8 cellular contexts compared by ENCODE assay signal in the genomic region with DNA sequence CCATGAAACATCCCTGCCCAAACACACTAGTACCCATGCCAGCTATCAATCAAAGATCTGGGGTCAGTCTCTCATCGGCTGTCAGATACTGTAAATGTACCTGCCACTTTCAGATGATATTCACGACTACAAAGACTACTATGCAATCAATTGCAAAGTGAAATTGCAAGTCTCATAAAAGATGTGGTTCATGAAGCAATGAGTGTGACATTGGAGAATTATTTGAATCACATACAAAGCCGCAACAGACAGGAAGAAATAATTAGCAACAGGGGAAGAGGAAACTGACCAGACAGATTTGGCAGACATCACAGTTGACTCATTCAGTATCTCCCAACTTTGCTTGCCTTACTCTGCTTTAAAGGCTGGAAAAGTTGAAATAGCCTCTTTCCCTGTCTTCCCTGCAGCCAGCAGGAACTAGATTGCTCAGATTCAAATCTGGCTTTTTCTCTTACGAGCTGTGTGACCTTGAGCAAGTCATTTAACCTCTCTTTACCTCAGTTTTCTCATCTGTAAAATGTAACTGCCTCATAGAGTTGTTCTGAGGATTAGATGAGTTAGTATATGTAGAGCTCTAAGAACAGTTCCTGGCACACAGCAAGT.
A peak's percentile ranks its signal among the peaks of the same experiment; 100 is the strongest.
DNase-seq lines count a peak whose midpoint lies in the region; ATAC-seq and TF ChIP-seq lines count a peak whose summit lies in the region.

No MANE protein-coding gene starts in this region.

- H3K4me1 Mint-ChIP-seq in stimulated activated naive CD8-positive, alpha-beta T cell treated with anti-CD3 and anti-CD28 coated beads, Interleukin-15, amount 100 ng/mL, for 72 hours: peaks cover 9% of the 10 kb centered on the region
- H3K4me1 Mint-ChIP-seq in mesothelial cell of epicardium: peaks cover 11% of the 10 kb centered on the region

- TF ChIP-seq POLR2A in body of pancreas (IDR thresholded peaks at IDR 0.05): no peak

- no peak overlapping the region for H3K4me3 Mint-ChIP-seq in stimulated activated naive CD8-positive, alpha-beta T cell treated with anti-CD3 and anti-CD28 coated beads, Interleukin-15, amount 100 ng/mL, for 72 hours
- H3K4me3 Mint-ChIP-seq in mesothelial cell of epicardium: no peak overlapping the region

- no peaks in the 10 kb centered on the region for H3K36me3 Mint-ChIP-seq in mesothelial cell of epicardium

- H3K4me3 ChIP-seq in body of pancreas: no peak overlapping the region
- no peak overlapping the region for H3K4me3 ChIP-seq in skeletal muscle cell (ENCODE audit: low read depth, low read length)
- no peak overlapping the region for H3K4me3 ChIP-seq in tibial artery

- peak overlapping the region in 1 of 2 donors; percentile 23 for H3K27ac Mint-ChIP-seq in stimulated activated naive CD8-positive, alpha-beta T cell treated with anti-CD3 and anti-CD28 coated beads, Interleukin-15, amount 100 ng/mL, for 72 hours
- H3K27ac Mint-ChIP-seq in mesothelial cell of epicardium: no peak overlapping the region

- no peak for TF ChIP-seq CTCF in body of pancreas (IDR thresholded peaks at IDR 0.05)
- no peak for TF ChIP-seq CTCF in tibial artery (IDR thresholded peaks at IDR 0.05)
- TF ChIP-seq CTCF in mesothelial cell of epicardium (IDR thresholded peaks at IDR 0.05; ENCODE audit: unreplicated experiment): no peak

- peaks cover 18% of the 10 kb centered on the region for H3K27me3 Mint-ChIP-seq in stimulated activated naive CD8-positive, alpha-beta T cell treated with anti-CD3 and anti-CD28 coated beads, Interleukin-15, amount 100 ng/mL, for 72 hours
- H3K27me3 Mint-ChIP-seq in mesothelial cell of epicardium (ENCODE audit: low read depth): peaks cover 2% of the 10 kb centered on the region

- H3K27me3 ChIP-seq in body of pancreas (no peaks in the 10 kb centered on the region), tibial artery (no peaks in the 10 kb centered on the region)

- no peaks in the 10 kb centered on the region for H3K9me3 ChIP-seq in body of pancreas
- H3K9me3 ChIP-seq in tibial artery: no peaks in the 10 kb centered on the region

- DNase-seq in stimulated activated naive CD8-positive, alpha-beta T cell treated with anti-CD3 and anti-CD28 coated beads, Interleukin-15, amount 100 ng/mL, for 72 hours: no peak
- DNase-seq in stimulated activated naive CD8-positive, alpha-beta T cell treated with anti-CD3 and anti-CD28 coated beads, Interleukin-15, Interleukin-2, amounts not matched to agents 100 U/mL and 50 U/mL, for 24 hours: no peak
- DNase-seq in HS-5 (ENCODE audit: low read depth): peak; percentile 95
- DNase-seq in body of pancreas: peak in 1 of 4 donors; percentile 43
- DNase-seq in skeletal muscle cell (ENCODE audit: low read depth): peak; percentile 94
- DNase-seq in HT-29 (ENCODE audit: low spot score): no peak
- no peak for DNase-seq in tibial artery
- DNase-seq in mesothelial cell of epicardium (ENCODE audit: low spot score in 2 of 2, unreplicated experiment in 2 of 2): no peak

- no peaks in the 10 kb centered on the region for H3K4me1 ChIP-seq in body of pancreas
- no peaks in the 10 kb centered on the region for H3K4me1 ChIP-seq in tibial artery

- H3K36me3 ChIP-seq in body of pancreas (replicated peaks in 1 of 2; ENCODE audit: insufficient read depth in 1 of 2, low read depth in 2 of 2) (no peaks in the 10 kb centered on the region), tibial artery (no peaks in the 10 kb centered on the region)

- WGBS in body of pancreas, 2 donors: 24 to 31% methylated on average over 4 of the region's 4 CpGs

- no peaks in the 10 kb centered on the region for H3K9me3 Mint-ChIP-seq in stimulated activated naive CD8-positive, alpha-beta T cell treated with anti-CD3 and anti-CD28 coated beads, Interleukin-15, amount 100 ng/mL, for 72 hours
- no peaks in the 10 kb centered on the region for H3K9me3 Mint-ChIP-seq in mesothelial cell of epicardium

- H3K27ac ChIP-seq in body of pancreas: no peak overlapping the region
- H3K27ac ChIP-seq in tibial artery: no peak overlapping the region

- intact Hi-C loops in body of pancreas (cut with DNase I): no loop called here
- intact Hi-C loops in tibial artery (cut with DNase I; ENCODE audit: low total_unique reads): no loop called here

- ATAC-seq in stimulated activated naive CD8-positive, alpha-beta T cell treated with anti-CD3 and anti-CD28 coated beads, Interleukin-15, amount 100 ng/mL, for 72 hours: peak; percentile 71
- no peak for ATAC-seq in stimulated activated naive CD8-positive, alpha-beta T cell treated with anti-CD3 and anti-CD28 coated beads, Interleukin-15, Interleukin-2, amounts not matched to agents 100 U/mL and 50 U/mL, for 24 hours
- ATAC-seq in body of pancreas: peak; percentile 27

Comparison
In these comparisons a context has a peak if more than half of its experiments do, and no peak if none do; other contexts are left out.
1. DNase-seq: peak in HS-5 (single experiment) and skeletal muscle cell (single experiment); none in stimulated activated naive CD8-positive, alpha-beta T cell treated with anti-CD3 and anti-CD28 coated beads, Interleukin-15, amount 100 ng/mL, for 72 hours (0 of 2), stimulated activated naive CD8-positive, alpha-beta T cell treated with anti-CD3 and anti-CD28 coated beads, Interleukin-15, Interleukin-2, amounts not matched to agents 100 U/mL and 50 U/mL, for 24 hours (single experiment), HT-29 (single experiment), tibial artery (0 of 2) and mesothelial cell of epicardium (0 of 2).